In genomic region chr11:12365965-12366575, GRCh38 we compare ENCODE assay signal across 7 cellular contexts. TPM values are rescaled to one million over a fixed set of nuclear protein-coding genes. Genes with fewer than 3 reads are reported as not detected.
DNase-seq lines count a peak whose midpoint lies in the region; TF ChIP-seq lines count a peak whose summit lies in the region.
"Not testable (repeated sequence)": the region's sequence is repeated elsewhere in the genome, so short reads cannot be mapped to it uniquely, and the experiment has no call there.

No MANE protein-coding gene starts in this region.

- peak overlapping the region; percentile 45 for H3K18ac ChIP-seq in H9 (ENCODE audit: insufficient read length, low read depth, low read length)

- WGBS in H9 (ENCODE audit: extremely low coverage, insufficient read length, low lambda C conversion rate): no CpG with 5 or more reads among the region's 14 CpGs

- not testable (repeated sequence) for H3K56ac ChIP-seq in H9 (ENCODE audit: insufficient read length, low read depth, low read length)

- peak overlapping the region; percentile 17 for H3K4me3 ChIP-seq in iPS-18a (ENCODE audit: low read length)

- not testable (repeated sequence) for H3K4me1 ChIP-seq in H9 (ENCODE audit: insufficient read depth, low read length); iPS-18a (ENCODE audit: control insufficient read depth, low read depth, low read length)

- BruUV-seq in MCF 10A (replicated peaks; lab: Mats Ljungman, UMichigan): not testable (repeated sequence)

- H2BK20ac ChIP-seq in H9 (ENCODE audit: low read depth, low read length, poor library complexity, severe bottlenecking): not testable (repeated sequence)

- H3K9me3 Mint-ChIP-seq in H9: peaks cover 8 to 15% of the 10 kb centered on the region in 2 experiments; a peak in 4 of 5 replicates
- not testable (repeated sequence) for H3K9me3 Mint-ChIP-seq in MCF 10A (ENCODE audit: unreplicated experiment)

- not testable (repeated sequence) for H3K9ac ChIP-seq in H9 (ENCODE audit: extremely low read depth, insufficient read length, low read length); iPS-18a (ENCODE audit: low read length)

- not testable (repeated sequence) for H4K91ac ChIP-seq in H9 (ENCODE audit: insufficient read length, low read depth, low read length)

- intact Hi-C loops in MCF 10A (cut with micrococcal nuclease): not testable (repeated sequence)

- not testable (repeated sequence) for H2BK12ac ChIP-seq in H9 (ENCODE audit: insufficient read length, low read depth, low read length)

- not testable (repeated sequence) for H4K8ac ChIP-seq in H9 (replicated peaks; ENCODE audit: insufficient read length, low read depth, low read length)

- not testable (repeated sequence) for H3K27ac Mint-ChIP-seq in H9; MCF 10A (ENCODE audit: low read depth, unreplicated experiment)

- not testable (repeated sequence) for H3K79me1 ChIP-seq in H9 (ENCODE audit: insufficient read depth, low read depth, low read length, poor library complexity, severe bottlenecking)

- H3K4me2 ChIP-seq in H9 (ENCODE audit: insufficient read depth, insufficient read length, low read length): peak overlapping the region; percentile 22

- not testable (repeated sequence) for H2BK15ac ChIP-seq in H9 (ENCODE audit: low read depth, low read length)

- CTCF ChIA-PET in MCF 10A (lab: Yijun Ruan, JAX): interaction anchor here (0.6 to 1.2 kb wide), 5 partner anchors 14 to 1276 kb away, joined by 3 to 4 read pairs (median 4); no protein-coding TSS in a partner anchor

- H3K23me2 ChIP-seq in H9 (ENCODE audit: insufficient read length, low read depth, low read length, poor library complexity, severe bottlenecking): not testable (repeated sequence)

- H3K23ac ChIP-seq in H9 (ENCODE audit: insufficient read length, low read depth, low read length): not testable (repeated sequence)

- not testable (repeated sequence) for TF ChIP-seq CTCF in H9 (conservative IDR thresholded peaks at IDR 0.05); MCF 10A (IDR thresholded peaks at IDR 0.05; ENCODE audit: unreplicated experiment)

- H3K4ac ChIP-seq in H9 (ENCODE audit: low read depth, low read length): not testable (repeated sequence)

- peaks cover 0 to 10% (median 6%) of the 10 kb centered on the region in 3 experiments; a peak in 4 of 7 replicates for H3K36me3 Mint-ChIP-seq in H9 (ENCODE audit: insufficient read depth in 1 of 3, low read depth in 3 of 3)
- not testable (repeated sequence) for H3K36me3 Mint-ChIP-seq in MCF 10A (ENCODE audit: insufficient read depth, unreplicated experiment)

- H3K27me3 ChIP-seq in H9 (ENCODE audit: insufficient read depth, low read length); iPS-18a (ENCODE audit: control insufficient read depth, insufficient read depth, low read length): not testable (repeated sequence)

- not testable (repeated sequence) for H3K27ac ChIP-seq in H9 (ENCODE audit: insufficient read length, low read depth, low read length); iPS-18a (ENCODE audit: low read length)

- H4K5ac ChIP-seq in H9 (ENCODE audit: insufficient read length, low read depth, low read length): not testable (repeated sequence)

- H3K4me3 Mint-ChIP-seq in H9: peak overlapping the region in 1 of 2 experiments; percentile 50; a peak in 2 of 5 replicates
- H3K4me3 Mint-ChIP-seq in MCF 10A (ENCODE audit: unreplicated experiment): not testable (repeated sequence)

- not testable (repeated sequence) for H4K20me1 ChIP-seq in H9 (ENCODE audit: control insufficient read depth, insufficient read depth, insufficient read length)

- H3K4me1 Mint-ChIP-seq in H9: peaks cover 26 to 28% of the 10 kb centered on the region in 2 experiments
- H3K4me1 Mint-ChIP-seq in MCF 10A (ENCODE audit: insufficient read depth, unreplicated experiment): not testable (repeated sequence)

- not testable (repeated sequence) for H3K36me3 ChIP-seq in iPS-18a (ENCODE audit: control insufficient read depth, low read depth, low read length)

- H3K27me3 Mint-ChIP-seq in H9 (ENCODE audit: low read depth): not testable (repeated sequence)
- peaks cover 49% of the 10 kb centered on the region for H3K27me3 Mint-ChIP-seq in MCF 10A (ENCODE audit: insufficient read depth, unreplicated experiment)

- not testable (repeated sequence) for H3K9me3 ChIP-seq in H9 (ENCODE audit: control insufficient read depth, low read depth, low read length); iPS-18a (ENCODE audit: control insufficient read depth, low read depth, low read length)

- not testable (repeated sequence) for H3T11ph ChIP-seq in H9 (ENCODE audit: low read length)

- H3K14ac ChIP-seq in H9 (ENCODE audit: insufficient read depth, low read length): not testable (repeated sequence)

- not testable (repeated sequence) for H2BK120ac ChIP-seq in H9 (ENCODE audit: low read depth, low read length, poor library complexity, severe bottlenecking)

- H2BK5ac ChIP-seq in H9 (ENCODE audit: insufficient read length, low read length): not testable (repeated sequence)

- H2AK5ac ChIP-seq in H9 (ENCODE audit: insufficient read length, low read length): not testable (repeated sequence)

- POLR2A ChIA-PET in MCF 10A (lab: Yijun Ruan, JAX): interaction anchor here (1.5 kb wide), 1 partner anchor 11 kb away, joined by 4 read pairs; the partner anchor contains the start of gene PARVA

- not testable (repeated sequence) for H3K79me2 ChIP-seq in H9 (ENCODE audit: insufficient read depth, low read length)

- DNase-seq in H9 (peak; percentile 87), NCI-H510A treated with DMSO at 0.1 percent for 48 hours (lab: John Stamatoyannopoulos, UW) (peak; percentile 10), T-helper 9 cell (peak; percentile 32), MCF 10A (ENCODE audit: unreplicated experiment) (peak; percentile 8)
- peak; percentile 53 for DNase-seq in activated T-cell treated with anti-CD3 and anti-CD28 coated beads, Interleukin-2, amount 50 U/mL, for 1 hour
- peak; percentile 63 for DNase-seq in stimulated activated CD4-positive, alpha-beta T cell treated with anti-CD3 and anti-CD28 coated beads, Interleukin-15, amount 100 ng/mL, for 24 hours

- H2AFZ ChIP-seq in H9 (ENCODE audit: low read length): not testable (repeated sequence)

RNA-seq across cellular contexts. Expression of gene PARVA, which starts 11.3 kb away (rescaled TPM):
- total RNA-seq in H9 (2021) (18.1 and 21.8 TPM in 2 replicates), MCF 10A (2022) (26.5 and 36.7 TPM in 2 replicates)

Comparison
In these comparisons a context has a peak if more than half of its experiments do, and no peak if none do; other contexts are left out.
1. DNase-seq: peak in every context shown above with its lines; median percentile 87 in H9; 63 in stimulated activated CD4-positive, alpha-beta T cell treated with anti-CD3 and anti-CD28 coated beads, Interleukin-15, amount 100 ng/mL, for 24 hours; 53 in activated T-cell treated with anti-CD3 and anti-CD28 coated beads, Interleukin-2, amount 50 U/mL, for 1 hour; 32 in T-helper 9 cell; 10 in NCI-H510A treated with DMSO at 0.1 percent for 48 hours; 8 in MCF 10A.